In the genomic region with DNA sequence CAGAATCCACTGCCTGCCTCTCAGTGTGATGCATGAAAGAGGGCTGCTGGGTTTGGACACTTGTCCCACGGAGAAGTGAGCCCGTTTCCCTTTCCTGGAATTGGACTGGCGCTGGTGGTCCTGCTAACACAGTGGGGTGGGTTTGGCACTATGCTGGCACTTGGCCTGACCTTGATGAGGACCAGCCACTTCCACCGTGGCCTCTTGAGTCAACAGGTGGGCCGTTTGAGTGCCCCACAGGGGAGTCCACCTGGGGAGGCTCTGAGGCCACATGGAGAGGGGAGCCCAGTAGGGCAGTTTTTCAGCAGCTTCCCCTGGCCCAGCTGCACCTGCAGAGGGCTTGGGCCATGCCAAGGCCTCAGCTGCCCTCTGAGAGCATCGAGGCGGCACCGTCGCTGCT, we compare ENCODE assay signal across 24 cellular contexts. TPM values are rescaled to one million over a fixed set of nuclear protein-coding genes. Genes with fewer than 3 reads are reported as not detected.
DNase-seq lines count a peak whose midpoint lies in the region; ATAC-seq and TF ChIP-seq lines count a peak whose summit lies in the region.
"Had no signal": no experiment of that assay in that cellular context is flagged by ENCODE, and none has a peak within 500 bp of the region (broad histone marks: within the 10 kb centered on the region; RNA-seq: fewer than 3 reads in every experiment).

No MANE protein-coding gene starts in this region.

- H3K79me1 ChIP-seq in mesenchymal stem cell (replicated peaks; ENCODE audit: low read length, poor library complexity, severe bottlenecking): peaks cover 23% of the 10 kb centered on the region

- peaks cover 8% of the 10 kb centered on the region; the same call in 1 of the 2 replicates for H3K79me2 ChIP-seq in OCI-LY1 (ENCODE audit: insufficient read depth, low read length)

- H3K27me3 ChIP-seq in OCI-LY1 (ENCODE audit: insufficient read depth, low read length) (no peaks in the 10 kb centered on the region), mesenchymal stem cell (ENCODE audit: control insufficient read depth in 1 of 2, insufficient read depth in 1 of 2, low read length in 2 of 2) (no peaks in the 10 kb centered on the region)
- H3K27me3 ChIP-seq: SJCRH30 had no signal

- CTCF ChIA-PET in activated CD8-positive, alpha-beta memory T cell treated with anti-CD3 and anti-CD28 coated beads, Interleukin-2, amount 10 ng/mL, durations not matched to agents 7 days and 5 days (lab: Charles Lee): interaction anchor here (1.8 kb wide), 1 partner anchor 48 kb away, joined by 5 read pairs; no protein-coding TSS in a partner anchor

- no peaks in the 10 kb centered on the region for H3K27me3 Mint-ChIP-seq in activated T-cell treated with anti-CD3 and anti-CD28 coated beads, Interleukin-2, amount 50 U/mL, for 24 hours
- no peaks in the 10 kb centered on the region for H3K27me3 Mint-ChIP-seq in activated CD8-positive, alpha-beta memory T cell treated with anti-CD3 and anti-CD28 coated beads, Interleukin-2, amount 10 ng/mL, durations not matched to agents 7 days and 5 days
- H3K27me3 Mint-ChIP-seq: IgD-negative memory B cell had no signal

- no peak overlapping the region for H3K4me3 Mint-ChIP-seq in activated T-cell treated with anti-CD3 and anti-CD28 coated beads, Interleukin-2, amount 50 U/mL, for 24 hours
- H3K4me3 Mint-ChIP-seq in activated CD8-positive, alpha-beta memory T cell treated with anti-CD3 and anti-CD28 coated beads, Interleukin-2, amount 10 ng/mL, durations not matched to agents 7 days and 5 days: no peak overlapping the region
- H3K4me3 Mint-ChIP-seq: IgD-negative memory B cell had no signal

- 85% methylated on average over 9 of the region's 9 CpGs for WGBS in mesenchymal stem cell

- H3K9me3 Mint-ChIP-seq in activated T-cell treated with anti-CD3 and anti-CD28 coated beads, Interleukin-2, amount 50 U/mL, for 24 hours: no peaks in the 10 kb centered on the region
- H3K9me3 Mint-ChIP-seq in activated CD8-positive, alpha-beta memory T cell treated with anti-CD3 and anti-CD28 coated beads, Interleukin-2, amount 10 ng/mL, durations not matched to agents 7 days and 5 days (ENCODE audit: low read depth): no peaks in the 10 kb centered on the region
- H3K9me3 Mint-ChIP-seq: IgD-negative memory B cell had no signal

- DNase-seq in activated T-cell treated with anti-CD3 and anti-CD28 coated beads, Interleukin-2, amount 50 U/mL, for 24 hours: peak; percentile 21
- DNase-seq in activated T-cell treated with anti-CD3 and anti-CD28 coated beads for 4 hours (no peak), mesenchymal stem cell (no peak), middle frontal gyrus (ENCODE audit: extremely low spot score, low spot score) (no peak)
- DNase-seq in activated CD8-positive, alpha-beta memory T cell treated with anti-CD3 and anti-CD28 coated beads, Interleukin-2, amount 10 ng/mL, durations not matched to agents 7 days and 5 days: no peak
- DNase-seq: 8988T; C1 segment of cervical spinal cord; DMS53; EL; GF-D8; GOT3; HCEC 1CT; Kasumi-1; NCI-H1694; NCI-H2171; NCI-H345; NCI-H524; NCI-H774; NK-92 treated with Interleukin-12 subunit alpha and Interleukin-12 subunit beta, amount 100 ng/mL, for 24 hours; SJCRH30 had no signal

- H3K4me3 ChIP-seq in OCI-LY1 (ENCODE audit: low read depth, low read length, poor library complexity, severe bottlenecking) (no peak overlapping the region), mesenchymal stem cell (ENCODE audit: insufficient read depth in 1 of 2, low read depth in 1 of 2, low read length in 2 of 2) (no peak overlapping the region)
- H3K4me3 ChIP-seq: SJCRH30 had no signal

- no peak overlapping the region for H3K27ac Mint-ChIP-seq in activated T-cell treated with anti-CD3 and anti-CD28 coated beads, Interleukin-2, amount 50 U/mL, for 24 hours
- H3K27ac Mint-ChIP-seq in activated CD8-positive, alpha-beta memory T cell treated with anti-CD3 and anti-CD28 coated beads, Interleukin-2, amount 10 ng/mL, durations not matched to agents 7 days and 5 days: no peak overlapping the region

- H3F3A ChIP-seq in OCI-LY1 (ENCODE audit: insufficient read depth, low read length): no peaks in the 10 kb centered on the region

- H2BK12ac ChIP-seq in mesenchymal stem cell (ENCODE audit: low read length in 2 of 2): no peak overlapping the region

- H3K9me2 ChIP-seq in OCI-LY1 (ENCODE audit: low read depth, low read length): no peaks in the 10 kb centered on the region

- peaks cover 58% of the 10 kb centered on the region for H3K36me3 Mint-ChIP-seq in activated T-cell treated with anti-CD3 and anti-CD28 coated beads, Interleukin-2, amount 50 U/mL, for 24 hours (ENCODE audit: low read depth)
- H3K36me3 Mint-ChIP-seq in activated CD8-positive, alpha-beta memory T cell treated with anti-CD3 and anti-CD28 coated beads, Interleukin-2, amount 10 ng/mL, durations not matched to agents 7 days and 5 days: peaks cover 58% of the 10 kb centered on the region

- no peaks in the 10 kb centered on the region for H4K20me1 ChIP-seq in OCI-LY1 (ENCODE audit: insufficient read depth, low read length)

- H2BK15ac ChIP-seq in mesenchymal stem cell (ENCODE audit: low read depth, poor library complexity, severe bottlenecking): no peak overlapping the region

- ATAC-seq in HG03095 (IDR thresholded peaks at IDR 0.05; ENCODE audit: unreplicated experiment): no peak
- ATAC-seq in activated CD8-positive, alpha-beta memory T cell treated with anti-CD3 and anti-CD28 coated beads, Interleukin-2, amount 10 ng/mL, durations not matched to agents 7 days and 5 days: no peak
- ATAC-seq: Panc1 had no signal

- no peak overlapping the region for H3K23ac ChIP-seq in mesenchymal stem cell (ENCODE audit: low read length in 2 of 2)

- no peak for TF ChIP-seq CTCF in OCI-LY1 (IDR thresholded peaks at IDR 0.05; ENCODE audit: low read length)

- H3K9me3 ChIP-seq in OCI-LY1 (ENCODE audit: low read length): no peaks in the 10 kb centered on the region
- H3K9me3 ChIP-seq in mesenchymal stem cell (ENCODE audit: control insufficient read depth, low read length): no peaks in the 10 kb centered on the region
- H3K9me3 ChIP-seq: SJCRH30 had no signal

- no peak overlapping the region for H3K14ac ChIP-seq in mesenchymal stem cell (ENCODE audit: low read length in 2 of 2)

- peak overlapping the region; percentile 37 for H3K27ac ChIP-seq in OCI-LY1 (ENCODE audit: low read depth, low read length, poor library complexity, severe bottlenecking)
- no peak overlapping the region for H3K27ac ChIP-seq in mesenchymal stem cell (ENCODE audit: low read length, poor library complexity, severe bottlenecking)
- H3K27ac ChIP-seq: SJCRH30 had no signal

- H2BK5ac ChIP-seq in mesenchymal stem cell (ENCODE audit: low read depth, low read length, poor library complexity, severe bottlenecking): no peak overlapping the region

- H3K4me2 ChIP-seq in OCI-LY1 (ENCODE audit: low read length) (no peak overlapping the region), mesenchymal stem cell (ENCODE audit: low read length, poor library complexity, severe bottlenecking) (no peak overlapping the region)

- no peak overlapping the region for H3K18ac ChIP-seq in mesenchymal stem cell (ENCODE audit: low read depth in 1 of 2, low read length in 2 of 2)

- no peak overlapping the region for H2AK5ac ChIP-seq in mesenchymal stem cell (ENCODE audit: low read length, severe bottlenecking)

- H2AFZ ChIP-seq in OCI-LY1 (ENCODE audit: low read length) (no peak overlapping the region), mesenchymal stem cell (ENCODE audit: low read depth, low read length) (no peak overlapping the region)

- no peak overlapping the region for H3K4ac ChIP-seq in mesenchymal stem cell (ENCODE audit: low read depth in 1 of 2, low read length in 2 of 2)

- H3K4me1 Mint-ChIP-seq in activated T-cell treated with anti-CD3 and anti-CD28 coated beads, Interleukin-2, amount 50 U/mL, for 24 hours (ENCODE audit: low read depth): peaks cover 84% of the 10 kb centered on the region
- H3K4me1 Mint-ChIP-seq in activated CD8-positive, alpha-beta memory T cell treated with anti-CD3 and anti-CD28 coated beads, Interleukin-2, amount 10 ng/mL, durations not matched to agents 7 days and 5 days: peaks cover 82% of the 10 kb centered on the region

- H3K9ac ChIP-seq in OCI-LY1 (ENCODE audit: low read length) (no peak overlapping the region), mesenchymal stem cell (ENCODE audit: low read length) (no peak overlapping the region)

- no peak overlapping the region for H4K8ac ChIP-seq in mesenchymal stem cell (ENCODE audit: low read length)

- peak overlapping the region; percentile 18 for H4K91ac ChIP-seq in mesenchymal stem cell (ENCODE audit: low read length)

- H2BK120ac ChIP-seq in mesenchymal stem cell (ENCODE audit: low read depth, low read length): no peak overlapping the region

- peaks cover 6% of the 10 kb centered on the region; the same call in 1 of the 2 replicates for H3K36me3 ChIP-seq in OCI-LY1 (ENCODE audit: insufficient read depth, low read length)
- peaks cover 5 to 7% of the 10 kb centered on the region in 2 experiments for H3K36me3 ChIP-seq in mesenchymal stem cell (ENCODE audit: control insufficient read depth in 1 of 2, insufficient read depth in 2 of 2, low read depth in 1 of 2, low read length in 2 of 2)
- H3K36me3 ChIP-seq: SJCRH30 had no signal

- H3K4me1 ChIP-seq in OCI-LY1 (ENCODE audit: insufficient read depth, low read length, severe bottlenecking): peaks cover 53% of the 10 kb centered on the region
- peaks cover 28% of the 10 kb centered on the region for H3K4me1 ChIP-seq in mesenchymal stem cell (ENCODE audit: control insufficient read depth, insufficient read depth, low read depth, low read length)
- H3K4me1 ChIP-seq: SJCRH30 had no signal

RNA-seq across cellular contexts. Expression of a gene that starts 56.5 kb away (rescaled TPM):
- polyA plus RNA-seq in mesenchymal stem cell (2013, experiment 1 of 2): 7.6 TPM
- 8.8 TPM for polyA plus RNA-seq in mesenchymal stem cell (2013, experiment 2 of 2)
- 100 to 1,000 TPM in 1 of 2 experiments, 10 to 100 TPM in 1; 94.7 to 101 TPM for total RNA-seq in activated CD8-positive, alpha-beta memory T cell treated with anti-CD3 and anti-CD28 coated beads, Interleukin-2, amount 10 ng/mL, durations not matched to agents 7 days and 5 days
